Comparison of ENCODE assay signal across 19 cellular contexts in the genomic region with DNA sequence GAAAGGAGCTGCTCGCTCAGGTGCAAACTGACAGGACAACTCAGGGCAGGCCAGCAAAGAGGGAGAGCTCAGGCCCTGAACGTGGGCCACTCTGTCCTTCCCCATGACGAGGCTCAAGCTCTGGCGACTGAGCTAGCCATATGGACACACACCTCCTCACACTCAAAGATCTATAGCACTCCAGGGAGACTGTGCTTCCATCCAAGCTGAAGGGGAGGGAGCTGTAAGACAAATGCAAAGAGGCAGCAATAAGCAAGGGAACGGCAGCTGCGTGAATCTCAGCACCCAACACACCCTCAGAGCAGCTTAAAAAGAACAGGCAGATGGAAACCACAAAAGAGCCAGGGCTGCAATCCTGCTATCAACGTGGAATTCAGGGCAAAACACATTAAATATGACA. TPM values are rescaled to one million over a fixed set of nuclear protein-coding genes. Genes with fewer than 3 reads are reported as not detected.
"Had no signal": no experiment of that assay in that cellular context is flagged by ENCODE, and none has a peak within 500 bp of the region (broad histone marks: within the 10 kb centered on the region; RNA-seq: fewer than 3 reads in every experiment).

No MANE protein-coding gene starts in this region.

- H3K9me3 Mint-ChIP-seq: activated CD4-positive, alpha-beta T cell treated with anti-CD3 and anti-CD28 coated beads, Interleukin-2, amount 10 ng/mL, durations not matched to agents 7 days and 5 days; memory B cell; natural killer cell treated with Interleukin-12 subunit alpha and Interleukin-12 subunit beta and Interleukin-15 and Interleukin-18, amount 100 ng/mL, for 72 hours; stimulated activated naive CD8-positive, alpha-beta T cell treated with anti-CD3 and anti-CD28 coated beads, Interleukin-15, Interleukin-2, amounts not matched to agents 100 ng/mL and 50 ng/mL, for 24 hours had no signal

- H3K4me3 ChIP-seq: body of pancreas, hepatocyte, psoas muscle, right lobe of liver, spleen, upper lobe of right lung had no signal

- H3K4me1 Mint-ChIP-seq: memory B cell had no signal

- H3K27ac ChIP-seq: body of pancreas, hepatocyte, psoas muscle, right lobe of liver, spleen, upper lobe of right lung had no signal

- H3K27me3 Mint-ChIP-seq: activated CD4-positive, alpha-beta T cell treated with anti-CD3 and anti-CD28 coated beads, Interleukin-2, amount 10 ng/mL, durations not matched to agents 7 days and 5 days; activated naive CD8-positive, alpha-beta T cell; memory B cell; natural killer cell treated with Interleukin-12 subunit alpha and Interleukin-12 subunit beta and Interleukin-15 and Interleukin-18, amount 100 ng/mL, for 72 hours; stimulated activated naive CD8-positive, alpha-beta T cell treated with anti-CD3 and anti-CD28 coated beads, Interleukin-15, Interleukin-2, amounts not matched to agents 100 ng/mL and 50 ng/mL, for 24 hours had no signal

- H3K4me3 Mint-ChIP-seq: activated CD4-positive, alpha-beta T cell treated with anti-CD3 and anti-CD28 coated beads, Interleukin-2, amount 10 ng/mL, durations not matched to agents 7 days and 5 days; activated naive CD8-positive, alpha-beta T cell; memory B cell; natural killer cell treated with Interleukin-12 subunit alpha and Interleukin-12 subunit beta and Interleukin-15 and Interleukin-18, amount 100 ng/mL, for 72 hours; stimulated activated naive CD8-positive, alpha-beta T cell treated with anti-CD3 and anti-CD28 coated beads, Interleukin-15, Interleukin-2, amounts not matched to agents 100 ng/mL and 50 ng/mL, for 24 hours had no signal

- ATAC-seq: body of pancreas; left ventricle myocardium superior; natural killer cell treated with Interleukin-12 subunit alpha and Interleukin-12 subunit beta and Interleukin-15 and Interleukin-18, amount 100 ng/mL, for 72 hours; psoas muscle; right lobe of liver; upper lobe of right lung had no signal

- DNase-seq: activated CD4-positive, alpha-beta T cell treated with anti-CD3 and anti-CD28 coated beads, Interleukin-2, amount 10 ng/mL, durations not matched to agents 7 days and 5 days; activated effector memory CD4-positive, alpha-beta T cell treated with anti-CD3 and anti-CD28 coated beads, Interleukin-2, amount 50 U/mL, for 16 hours; activated T-cell treated with anti-CD3 and anti-CD28 coated beads for 4 hours; amniotic stem cell; body of pancreas; dermis blood vessel endothelial cell; kidney glomerular epithelial cell; left ventricle myocardium superior; right lobe of liver; SIG-M5; spleen; upper lobe of right lung had no signal

- H3K4me1 ChIP-seq: body of pancreas, psoas muscle, spleen, upper lobe of right lung had no signal

- H3K9me3 ChIP-seq: body of pancreas, psoas muscle, right lobe of liver, spleen, upper lobe of right lung had no signal

- H3K27me3 ChIP-seq: body of pancreas, hepatocyte, right lobe of liver, spleen, upper lobe of right lung had no signal

- H3K27ac Mint-ChIP-seq: activated CD4-positive, alpha-beta T cell treated with anti-CD3 and anti-CD28 coated beads, Interleukin-2, amount 10 ng/mL, durations not matched to agents 7 days and 5 days; activated naive CD8-positive, alpha-beta T cell; memory B cell; stimulated activated naive CD8-positive, alpha-beta T cell treated with anti-CD3 and anti-CD28 coated beads, Interleukin-15, Interleukin-2, amounts not matched to agents 100 ng/mL and 50 ng/mL, for 24 hours had no signal

RNA-seq across cellular contexts. Expression of a gene that starts 27.5 kb away (rescaled TPM):
- total RNA-seq: epithelial cell of proximal tubule had no signal
